ENCODE assay signal across 10 cellular contexts in genomic region chr3:134328147-134328591, GRCh38. TPM values are rescaled to one million over a fixed set of nuclear protein-coding genes. Genes with fewer than 3 reads are reported as not detected.
DNase-seq lines count a peak whose midpoint lies in the region; ATAC-seq and TF ChIP-seq lines count a peak whose summit lies in the region.
"Had no signal": no experiment of that assay in that cellular context is flagged by ENCODE, and none has a peak within 500 bp of the region (broad histone marks: within the 10 kb centered on the region; RNA-seq: fewer than 3 reads in every experiment).

No MANE protein-coding gene starts in this region.

- TF ChIP-seq POLR2A in breast epithelium (IDR thresholded peaks at IDR 0.05), result no peak

- no peaks in the 10 kb centered on the region for H3K27me3 ChIP-seq in breast epithelium

- CTCF ChIA-PET in AG04449 (lab: Yijun Ruan, JAX), result interaction anchor here (0.8 to 4.2 kb wide), 6 partner anchors 8 to 147 kb away, joined by 3 to 22 read pairs (median 4); no protein-coding TSS in a partner anchor

- H3K9me3 ChIP-seq in breast epithelium (no peaks in the 10 kb centered on the region), mesodermal cell (ENCODE audit: control insufficient read depth, low read length) (no peaks in the 10 kb centered on the region)

- H3K4me3 ChIP-seq in AG04449 (ENCODE audit: low read depth, low read length), result no peak overlapping the region
- H3K4me3 ChIP-seq in breast epithelium, result no peak overlapping the region
- H3K4me3 ChIP-seq in mesodermal cell (ENCODE audit: extremely low read depth, insufficient read depth, low read length, poor library complexity, severe bottlenecking), result no peak overlapping the region

- no peak for TF ChIP-seq CTCF in AG04449 (IDR thresholded peaks at IDR 0.05; ENCODE audit: insufficient read depth, low read length, missing control alignments)
- no peak for TF ChIP-seq CTCF in breast epithelium (IDR thresholded peaks at IDR 0.05)

- POLR2A ChIA-PET in AG04449 (lab: Yijun Ruan, JAX), result interaction anchor here (0.9 to 2.2 kb wide), 11 partner anchors 10 to 149 kb away, joined by 3 to 11 read pairs (median 6); partner anchors contain the start of gene AMOTL2

- no peaks in the 10 kb centered on the region for H3K36me3 ChIP-seq in breast epithelium
- H3K36me3 ChIP-seq in mesodermal cell (ENCODE audit: control insufficient read depth, insufficient read depth, low read length), result no peaks in the 10 kb centered on the region

- WGBS in mesodermal cell (ENCODE audit: insufficient coverage in 2 of 2), 2 experiments, result 60% methylated on average over 4 of the region's 6 CpGs; no CpG with 5 or more reads in 1 of the 2 experiments

- peak; percentile 86 for DNase-seq in AG04449 (ENCODE audit: low read depth, low spot score)
- peak; percentile 42 for DNase-seq in LoVo (ENCODE audit: low spot score)
- peak in 1 of 2 donors; percentile 37 for DNase-seq in breast epithelium (ENCODE audit: low spot score in 2 of 2)
- no peak for DNase-seq in NCI-H345 treated with DMSO at 0.1 percent for 48 hours (lab: John Stamatoyannopoulos, UW; ENCODE audit: unreplicated experiment)
- DNase-seq in stimulated activated CD4-positive, alpha-beta T cell treated with anti-CD3 and anti-CD28 coated beads, Interleukin-2, amount 100 ng/mL, for 48 hours, result no peak
- DNase-seq in mucosa of gallbladder (ENCODE audit: low spot score), result no peak
- DNase-seq: NCI-H2107 had no signal

- intact Hi-C loops in breast epithelium (cut with DNase I; ENCODE audit: low total_unique reads), result loop anchor here (2.0 kb wide), 1 partner anchor 75 kb away; no protein-coding TSS in a partner anchor

- H3K27ac ChIP-seq in breast epithelium, result peak overlapping the region; percentile 74
- H3K27ac ChIP-seq in mesodermal cell (ENCODE audit: low read depth, low read length, severe bottlenecking), result peak overlapping the region; percentile 99

- H3K4me1 ChIP-seq in breast epithelium (peaks cover 5 to 26% of the 10 kb centered on the region in 2 donors), mesodermal cell (ENCODE audit: control insufficient read depth, insufficient read depth, low read length, poor library complexity, severe bottlenecking) (peaks cover 73% of the 10 kb centered on the region)

- no peak for ATAC-seq in HG02678 (IDR thresholded peaks at IDR 0.05; ENCODE audit: unreplicated experiment)

RNA-seq across cellular contexts. Expression of gene AMOTL2, which starts 46.1 kb away (rescaled TPM):
- total RNA-seq in breast epithelium (100 to 1,000 TPM in 1 of 3 donors, 10 to 100 TPM in 2; 78.3 to 281 (median 83.2) TPM), mucosa of gallbladder (129 TPM)
- polyA plus RNA-seq in mesodermal cell (2013, experiment 1 of 2), result 59.7 TPM
- 50.8 TPM for polyA plus RNA-seq in mesodermal cell (2013, experiment 2 of 2)
- polyA plus RNA-seq: CD14-positive monocyte had no signal

Comparison
In these comparisons a context has a peak if more than half of its experiments do, and no peak if none do; other contexts are left out.
1. DNase-seq: peak in AG04449 (single experiment) and LoVo (single experiment); none in NCI-H345 treated with DMSO at 0.1 percent for 48 hours (single experiment), stimulated activated CD4-positive, alpha-beta T cell treated with anti-CD3 and anti-CD28 coated beads, Interleukin-2, amount 100 ng/mL, for 48 hours (0 of 2) and mucosa of gallbladder (single experiment).